In the genomic region with DNA sequence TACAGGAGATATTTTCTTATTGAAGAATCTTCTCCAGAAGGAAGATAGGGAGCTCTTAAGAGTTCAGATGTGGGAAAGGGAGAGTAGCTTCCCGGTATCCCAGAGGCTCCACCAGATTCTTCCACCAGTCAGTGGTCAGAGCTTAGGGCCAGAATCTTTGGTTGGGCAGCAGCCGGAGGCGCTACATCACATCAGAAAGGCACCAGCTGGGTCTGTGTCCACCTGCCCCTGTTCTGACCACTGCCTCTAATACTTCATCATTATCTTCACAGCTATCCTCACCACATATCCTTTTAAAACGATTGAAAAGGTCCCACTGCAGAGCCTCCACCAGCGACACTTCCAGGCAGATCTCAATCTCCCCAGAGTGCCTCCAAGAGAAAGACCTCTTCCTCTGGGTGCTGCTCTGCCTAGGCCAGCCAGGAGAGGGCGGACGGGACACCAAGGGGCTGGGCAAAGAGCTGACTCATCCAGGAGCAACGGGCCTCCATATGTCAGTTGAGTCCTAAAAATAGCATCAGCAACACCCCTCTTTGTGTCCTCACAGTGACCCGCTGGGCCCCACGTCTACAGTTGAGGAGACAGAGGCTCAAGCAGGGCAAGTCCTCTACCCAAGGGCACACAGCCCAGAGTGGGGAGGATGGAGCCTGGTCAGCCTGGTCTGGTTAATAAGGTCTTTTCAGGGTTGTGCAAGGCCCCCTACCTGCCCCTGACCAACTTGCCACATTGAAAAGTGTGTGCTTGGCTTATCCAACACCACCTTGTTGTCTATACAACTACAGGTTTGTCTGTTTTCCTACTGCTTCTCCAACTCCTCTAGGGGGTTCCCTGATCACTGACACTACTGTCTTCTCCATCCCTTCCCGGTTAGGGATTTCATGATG, we compare ENCODE assay signal across 1 cellular context.
A peak's percentile ranks its signal among the peaks of the same experiment; 100 is the strongest.
TF ChIP-seq lines count a peak whose summit lies in the region.

No MANE protein-coding gene starts in this region.

TF ChIP-seq in K562, 482 proteins besides CTCF, POLR2A, EP300 and RAD21 (continued from another document and continues in another):
- TF ChIP-seq FUS (optimal IDR thresholded peaks at IDR 0.05; ENCODE audit: low read depth, low read length) (no peak), ZNF740 (CRISPR knock-in tag; IDR thresholded peaks at IDR 0.05) (no peak), ZNF740 (tag; IDR thresholded peaks at IDR 0.05) (peak in 1 of 2 experiments; percentile 74; a peak in 2 of 4 replicates), ZNF311 (CRISPR knock-in tag; IDR thresholded peaks at IDR 0.05) (0 out of 2 replicates have a peak, but pooled peaks have one; percentile 65), CBX2 (IDR thresholded peaks at IDR 0.05; ENCODE audit: insufficient read depth, low read length, poor library complexity, severe bottlenecking) (no peak), MECOM (CRISPR knock-in tag; IDR thresholded peaks at IDR 0.05) (peak; percentile 61; the same call in 1 of the 2 replicates), CXXC5 (CRISPR knock-in tag; IDR thresholded peaks at IDR 0.05) (peak; percentile 73), GATAD2A (IDR thresholded peaks at IDR 0.05) (peak; percentile 86), SNIP1 (IDR thresholded peaks at IDR 0.05; ENCODE audit: low read depth) (no peak; the same call in 1 of the 2 replicates), SP1 (CRISPR knock-in tag; IDR thresholded peaks at IDR 0.05) (peak; percentile 40; the same call in 1 of the 2 replicates), DPF2 (IDR thresholded peaks at IDR 0.05) (peak; percentile 87), MBD2 (IDR thresholded peaks at IDR 0.05; ENCODE audit: borderline replicate concordance, low read depth) (peak; percentile 67; the same call in 1 of the 2 replicates), XRCC4 (IDR thresholded peaks at IDR 0.05; ENCODE audit: extremely low read depth, insufficient read depth, insufficient read length) (no peak), MAZ (CRISPR knock-in tag; conservative IDR thresholded peaks at IDR 0.05 in 1 of 2, IDR thresholded peaks at IDR 0.05 in 1 of 2) (peak; percentile 78 to 82), ZC3H8 (IDR thresholded peaks at IDR 0.05) (no peak), DACH1 (IDR thresholded peaks at IDR 0.05; ENCODE audit: partially characterized antibody) (peak; percentile 7), ZFX (CRISPR knock-in tag; IDR thresholded peaks at IDR 0.05) (peak; percentile 50; the same call in 1 of the 2 replicates), YY1 (IDR thresholded peaks at IDR 0.05; ENCODE audit: borderline replicate concordance in 1 of 3, control insufficient read depth in 1 of 3, extremely low read depth in 1 of 3, insufficient read depth in 3 of 3, insufficient read length in 1 of 3, insufficient replicate concordance in 2 of 3, low read depth in 1 of 3, low read length in 2 of 3) (peak in 2 of 3 experiments; percentile 54 to 56), MEF2D (tag; conservative IDR thresholded peaks at IDR 0.05; ENCODE audit: low read depth) (peak; percentile 100), SMARCA4 (IDR thresholded peaks at IDR 0.05) (peak; percentile 75), NCOA2 (IDR thresholded peaks at IDR 0.05; ENCODE audit: partially characterized antibody in 2 of 2) (peak; percentile 49 to 55), MEF2A (IDR thresholded peaks at IDR 0.05; ENCODE audit: control insufficient read depth, low read depth, low read length) (peak; percentile 100), FOXM1 (IDR thresholded peaks at IDR 0.05; ENCODE audit: low read depth) (peak; percentile 40; the same call in 1 of the 2 replicates), FOXM1 (CRISPR knock-in tag; IDR thresholded peaks at IDR 0.05; ENCODE audit: low read depth) (no peak), MAFF (IDR thresholded peaks at IDR 0.05; ENCODE audit: low read length) (peak; percentile 91), ZFP91 (CRISPR knock-in tag; IDR thresholded peaks at IDR 0.05) (no peak), ZNF239 (CRISPR knock-in tag; IDR thresholded peaks at IDR 0.05) (no peak), NFIX (CRISPR knock-in tag; IDR thresholded peaks at IDR 0.05; ENCODE audit: low read depth) (no peak), ARHGAP35 (IDR thresholded peaks at IDR 0.05; ENCODE audit: partially characterized antibody) (no peak), ETV5 (CRISPR knock-in tag; IDR thresholded peaks at IDR 0.05; ENCODE audit: low read depth) (0 out of 2 replicates have a peak, but pooled peaks have one; percentile 18), ZNF23 (CRISPR knock-in tag; IDR thresholded peaks at IDR 0.05) (0 out of 2 replicates have a peak, but pooled peaks have one; percentile 28), ZNF253 (CRISPR knock-in tag; conservative IDR thresholded peaks at IDR 0.05) (0 out of 2 replicates have a peak, but pooled peaks have one; percentile 38), TEAD2 (tag; IDR thresholded peaks at IDR 0.05) (peak; percentile 78), ZNF584 (CRISPR knock-in tag; IDR thresholded peaks at IDR 0.05; ENCODE audit: low read depth) (peak; percentile 82; the same call in 1 of the 2 replicates)
- TF ChIP-seq, protein P1, sequence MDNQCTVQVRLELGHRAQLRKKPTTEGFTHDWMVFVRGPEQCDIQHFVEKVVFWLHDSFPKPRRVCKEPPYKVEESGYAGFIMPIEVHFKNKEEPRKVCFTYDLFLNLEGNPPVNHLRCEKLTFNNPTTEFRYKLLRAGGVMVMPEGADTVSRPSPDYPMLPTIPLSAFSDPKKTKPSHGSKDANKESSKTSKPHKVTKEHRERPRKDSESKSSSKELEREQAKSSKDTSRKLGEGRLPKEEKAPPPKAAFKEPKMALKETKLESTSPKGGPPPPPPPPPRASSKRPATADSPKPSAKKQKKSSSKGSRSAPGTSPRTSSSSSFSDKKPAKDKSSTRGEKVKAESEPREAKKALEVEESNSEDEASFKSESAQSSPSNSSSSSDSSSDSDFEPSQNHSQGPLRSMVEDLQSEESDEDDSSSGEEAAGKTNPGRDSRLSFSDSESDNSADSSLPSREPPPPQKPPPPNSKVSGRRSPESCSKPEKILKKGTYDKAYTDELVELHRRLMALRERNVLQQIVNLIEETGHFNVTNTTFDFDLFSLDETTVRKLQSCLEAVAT (IDR thresholded peaks at IDR 0.05) = no peak; a peak in 1 of 4 replicates
- TF ChIP-seq, protein P2, sequence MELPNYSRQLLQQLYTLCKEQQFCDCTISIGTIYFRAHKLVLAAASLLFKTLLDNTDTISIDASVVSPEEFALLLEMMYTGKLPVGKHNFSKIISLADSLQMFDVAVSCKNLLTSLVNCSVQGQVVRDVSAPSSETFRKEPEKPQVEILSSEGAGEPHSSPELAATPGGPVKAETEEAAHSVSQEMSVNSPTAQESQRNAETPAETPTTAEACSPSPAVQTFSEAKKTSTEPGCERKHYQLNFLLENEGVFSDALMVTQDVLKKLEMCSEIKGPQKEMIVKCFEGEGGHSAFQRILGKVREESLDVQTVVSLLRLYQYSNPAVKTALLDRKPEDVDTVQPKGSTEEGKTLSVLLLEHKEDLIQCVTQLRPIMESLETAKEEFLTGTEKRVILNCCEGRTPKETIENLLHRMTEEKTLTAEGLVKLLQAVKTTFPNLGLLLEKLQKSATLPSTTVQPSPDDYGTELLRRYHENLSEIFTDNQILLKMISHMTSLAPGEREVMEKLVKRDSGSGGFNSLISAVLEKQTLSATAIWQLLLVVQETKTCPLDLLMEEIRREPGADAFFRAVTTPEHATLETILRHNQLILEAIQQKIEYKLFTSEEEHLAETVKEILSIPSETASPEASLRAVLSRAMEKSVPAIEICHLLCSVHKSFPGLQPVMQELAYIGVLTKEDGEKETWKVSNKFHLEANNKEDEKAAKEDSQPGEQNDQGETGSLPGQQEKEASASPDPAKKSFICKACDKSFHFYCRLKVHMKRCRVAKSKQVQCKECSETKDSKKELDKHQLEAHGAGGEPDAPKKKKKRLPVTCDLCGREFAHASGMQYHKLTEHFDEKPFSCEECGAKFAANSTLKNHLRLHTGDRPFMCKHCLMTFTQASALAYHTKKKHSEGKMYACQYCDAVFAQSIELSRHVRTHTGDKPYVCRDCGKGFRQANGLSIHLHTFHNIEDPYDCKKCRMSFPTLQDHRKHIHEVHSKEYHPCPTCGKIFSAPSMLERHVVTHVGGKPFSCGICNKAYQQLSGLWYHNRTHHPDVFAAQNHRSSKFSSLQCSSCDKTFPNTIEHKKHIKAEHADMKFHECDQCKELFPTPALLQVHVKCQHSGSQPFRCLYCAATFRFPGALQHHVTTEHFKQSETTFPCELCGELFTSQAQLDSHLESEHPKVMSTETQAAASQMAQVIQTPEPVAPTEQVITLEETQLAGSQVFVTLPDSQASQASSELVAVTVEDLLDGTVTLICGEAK (IDR thresholded peaks at IDR 0.05) = no peak; the same call in 1 of the 2 replicates
- TF ChIP-seq, protein P2 (CRISPR knock-in tag; IDR thresholded peaks at IDR 0.05) = no peak
- TF ChIP-seq, protein P3, sequence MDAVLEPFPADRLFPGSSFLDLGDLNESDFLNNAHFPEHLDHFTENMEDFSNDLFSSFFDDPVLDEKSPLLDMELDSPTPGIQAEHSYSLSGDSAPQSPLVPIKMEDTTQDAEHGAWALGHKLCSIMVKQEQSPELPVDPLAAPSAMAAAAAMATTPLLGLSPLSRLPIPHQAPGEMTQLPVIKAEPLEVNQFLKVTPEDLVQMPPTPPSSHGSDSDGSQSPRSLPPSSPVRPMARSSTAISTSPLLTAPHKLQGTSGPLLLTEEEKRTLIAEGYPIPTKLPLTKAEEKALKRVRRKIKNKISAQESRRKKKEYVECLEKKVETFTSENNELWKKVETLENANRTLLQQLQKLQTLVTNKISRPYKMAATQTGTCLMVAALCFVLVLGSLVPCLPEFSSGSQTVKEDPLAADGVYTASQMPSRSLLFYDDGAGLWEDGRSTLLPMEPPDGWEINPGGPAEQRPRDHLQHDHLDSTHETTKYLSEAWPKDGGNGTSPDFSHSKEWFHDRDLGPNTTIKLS (IDR thresholded peaks at IDR 0.05; ENCODE audit: borderline replicate concordance, low read depth) = peak; percentile 83
- TF ChIP-seq, protein P4, sequence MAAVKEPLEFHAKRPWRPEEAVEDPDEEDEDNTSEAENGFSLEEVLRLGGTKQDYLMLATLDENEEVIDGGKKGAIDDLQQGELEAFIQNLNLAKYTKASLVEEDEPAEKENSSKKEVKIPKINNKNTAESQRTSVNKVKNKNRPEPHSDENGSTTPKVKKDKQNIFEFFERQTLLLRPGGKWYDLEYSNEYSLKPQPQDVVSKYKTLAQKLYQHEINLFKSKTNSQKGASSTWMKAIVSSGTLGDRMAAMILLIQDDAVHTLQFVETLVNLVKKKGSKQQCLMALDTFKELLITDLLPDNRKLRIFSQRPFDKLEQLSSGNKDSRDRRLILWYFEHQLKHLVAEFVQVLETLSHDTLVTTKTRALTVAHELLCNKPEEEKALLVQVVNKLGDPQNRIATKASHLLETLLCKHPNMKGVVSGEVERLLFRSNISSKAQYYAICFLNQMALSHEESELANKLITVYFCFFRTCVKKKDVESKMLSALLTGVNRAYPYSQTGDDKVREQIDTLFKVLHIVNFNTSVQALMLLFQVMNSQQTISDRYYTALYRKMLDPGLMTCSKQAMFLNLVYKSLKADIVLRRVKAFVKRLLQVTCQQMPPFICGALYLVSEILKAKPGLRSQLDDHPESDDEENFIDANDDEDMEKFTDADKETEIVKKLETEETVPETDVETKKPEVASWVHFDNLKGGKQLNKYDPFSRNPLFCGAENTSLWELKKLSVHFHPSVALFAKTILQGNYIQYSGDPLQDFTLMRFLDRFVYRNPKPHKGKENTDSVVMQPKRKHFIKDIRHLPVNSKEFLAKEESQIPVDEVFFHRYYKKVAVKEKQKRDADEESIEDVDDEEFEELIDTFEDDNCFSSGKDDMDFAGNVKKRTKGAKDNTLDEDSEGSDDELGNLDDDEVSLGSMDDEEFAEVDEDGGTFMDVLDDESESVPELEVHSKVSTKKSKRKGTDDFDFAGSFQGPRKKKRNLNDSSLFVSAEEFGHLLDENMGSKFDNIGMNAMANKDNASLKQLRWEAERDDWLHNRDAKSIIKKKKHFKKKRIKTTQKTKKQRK (IDR thresholded peaks at IDR 0.05; ENCODE audit: borderline replicate concordance, low read depth, low read length) = no peak
